1 cellular context compared by ENCODE assay signal in the genomic region with DNA sequence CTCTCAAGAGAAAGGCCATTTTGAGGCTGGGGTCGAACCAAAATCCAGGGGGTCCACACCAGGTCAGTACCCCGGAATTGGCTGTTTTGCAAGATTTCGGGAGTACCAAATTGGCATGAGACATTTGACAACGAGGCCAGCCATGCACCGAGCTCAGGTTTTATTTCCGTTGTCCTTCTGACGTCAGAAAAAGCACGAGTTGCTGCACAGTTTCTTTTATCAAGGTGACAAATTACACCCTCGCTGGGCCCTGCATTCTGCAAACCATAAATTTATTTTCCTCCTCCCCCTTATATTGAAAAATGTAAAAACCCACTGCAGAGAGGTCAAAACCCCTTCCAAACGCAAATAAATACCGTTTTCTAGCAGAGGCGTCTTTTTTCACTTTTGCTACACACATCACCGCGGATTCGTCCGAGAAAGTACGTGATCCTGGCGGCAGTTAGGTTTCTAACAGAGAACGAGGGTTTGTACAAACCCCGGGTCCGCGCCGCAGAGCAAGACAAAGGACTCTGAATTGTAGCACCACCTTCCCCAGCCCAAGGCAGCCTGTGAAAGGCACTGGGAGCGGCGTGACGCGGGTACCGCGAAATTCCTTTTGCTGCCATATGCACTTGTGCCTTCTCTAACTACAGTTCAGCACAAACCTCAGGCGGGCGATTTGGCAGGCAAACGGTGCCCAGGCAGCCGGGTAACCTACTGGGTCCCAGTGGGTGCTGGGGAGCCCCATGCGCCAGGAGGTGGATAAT.
TF ChIP-seq lines count a peak whose summit lies in the region.

No MANE protein-coding gene starts in this region.

TF ChIP-seq in HepG2, 621 proteins besides CTCF, POLR2A, EP300 and RAD21 (continued from another document):
- TF ChIP-seq, protein P1, sequence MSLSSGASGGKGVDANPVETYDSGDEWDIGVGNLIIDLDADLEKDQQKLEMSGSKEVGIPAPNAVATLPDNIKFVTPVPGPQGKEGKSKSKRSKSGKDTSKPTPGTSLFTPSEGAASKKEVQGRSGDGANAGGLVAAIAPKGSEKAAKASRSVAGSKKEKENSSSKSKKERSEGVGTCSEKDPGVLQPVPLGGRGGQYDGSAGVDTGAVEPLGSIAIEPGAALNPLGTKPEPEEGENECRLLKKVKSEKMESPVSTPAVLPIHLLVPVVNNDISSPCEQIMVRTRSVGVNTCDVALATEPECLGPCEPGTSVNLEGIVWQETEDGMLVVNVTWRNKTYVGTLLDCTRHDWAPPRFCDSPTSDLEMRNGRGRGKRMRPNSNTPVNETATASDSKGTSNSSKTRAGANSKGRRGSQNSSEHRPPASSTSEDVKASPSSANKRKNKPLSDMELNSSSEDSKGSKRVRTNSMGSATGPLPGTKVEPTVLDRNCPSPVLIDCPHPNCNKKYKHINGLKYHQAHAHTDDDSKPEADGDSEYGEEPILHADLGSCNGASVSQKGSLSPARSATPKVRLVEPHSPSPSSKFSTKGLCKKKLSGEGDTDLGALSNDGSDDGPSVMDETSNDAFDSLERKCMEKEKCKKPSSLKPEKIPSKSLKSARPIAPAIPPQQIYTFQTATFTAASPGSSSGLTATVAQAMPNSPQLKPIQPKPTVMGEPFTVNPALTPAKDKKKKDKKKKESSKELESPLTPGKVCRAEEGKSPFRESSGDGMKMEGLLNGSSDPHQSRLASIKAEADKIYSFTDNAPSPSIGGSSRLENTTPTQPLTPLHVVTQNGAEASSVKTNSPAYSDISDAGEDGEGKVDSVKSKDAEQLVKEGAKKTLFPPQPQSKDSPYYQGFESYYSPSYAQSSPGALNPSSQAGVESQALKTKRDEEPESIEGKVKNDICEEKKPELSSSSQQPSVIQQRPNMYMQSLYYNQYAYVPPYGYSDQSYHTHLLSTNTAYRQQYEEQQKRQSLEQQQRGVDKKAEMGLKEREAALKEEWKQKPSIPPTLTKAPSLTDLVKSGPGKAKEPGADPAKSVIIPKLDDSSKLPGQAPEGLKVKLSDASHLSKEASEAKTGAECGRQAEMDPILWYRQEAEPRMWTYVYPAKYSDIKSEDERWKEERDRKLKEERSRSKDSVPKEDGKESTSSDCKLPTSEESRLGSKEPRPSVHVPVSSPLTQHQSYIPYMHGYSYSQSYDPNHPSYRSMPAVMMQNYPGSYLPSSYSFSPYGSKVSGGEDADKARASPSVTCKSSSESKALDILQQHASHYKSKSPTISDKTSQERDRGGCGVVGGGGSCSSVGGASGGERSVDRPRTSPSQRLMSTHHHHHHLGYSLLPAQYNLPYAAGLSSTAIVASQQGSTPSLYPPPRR (CRISPR knock-in tag; IDR thresholded peaks at IDR 0.05; ENCODE audit: borderline replicate concordance): no peak
- TF ChIP-seq KLF13 (CRISPR knock-in tag; IDR thresholded peaks at IDR 0.05): no peak
- 0 out of 2 replicates have a peak, but pooled peaks have one; percentile 38 for TF ChIP-seq ZNF468 (CRISPR knock-in tag; IDR thresholded peaks at IDR 0.05)
- TF ChIP-seq, protein P2, sequence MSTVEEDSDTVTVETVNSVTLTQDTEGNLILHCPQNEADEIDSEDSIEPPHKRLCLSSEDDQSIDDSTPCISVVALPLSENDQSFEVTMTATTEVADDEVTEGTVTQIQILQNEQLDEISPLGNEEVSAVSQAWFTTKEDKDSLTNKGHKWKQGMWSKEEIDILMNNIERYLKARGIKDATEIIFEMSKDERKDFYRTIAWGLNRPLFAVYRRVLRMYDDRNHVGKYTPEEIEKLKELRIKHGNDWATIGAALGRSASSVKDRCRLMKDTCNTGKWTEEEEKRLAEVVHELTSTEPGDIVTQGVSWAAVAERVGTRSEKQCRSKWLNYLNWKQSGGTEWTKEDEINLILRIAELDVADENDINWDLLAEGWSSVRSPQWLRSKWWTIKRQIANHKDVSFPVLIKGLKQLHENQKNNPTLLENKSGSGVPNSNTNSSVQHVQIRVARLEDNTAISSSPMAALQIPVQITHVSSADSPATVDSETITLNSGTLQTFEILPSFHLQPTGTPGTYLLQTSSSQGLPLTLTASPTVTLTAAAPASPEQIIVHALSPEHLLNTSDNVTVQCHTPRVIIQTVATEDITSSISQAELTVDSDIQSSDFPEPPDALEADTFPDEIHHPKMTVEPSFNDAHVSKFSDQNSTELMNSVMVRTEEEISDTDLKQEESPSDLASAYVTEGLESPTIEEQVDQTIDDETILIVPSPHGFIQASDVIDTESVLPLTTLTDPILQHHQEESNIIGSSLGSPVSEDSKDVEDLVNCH (CRISPR knock-in tag; IDR thresholded peaks at IDR 0.05): no peak
- no peak for TF ChIP-seq ZNF263 (CRISPR knock-in tag; IDR thresholded peaks at IDR 0.05)
- TF ChIP-seq ZNF777 (CRISPR knock-in tag; IDR thresholded peaks at IDR 0.05): no peak
- TF ChIP-seq, protein P3, sequence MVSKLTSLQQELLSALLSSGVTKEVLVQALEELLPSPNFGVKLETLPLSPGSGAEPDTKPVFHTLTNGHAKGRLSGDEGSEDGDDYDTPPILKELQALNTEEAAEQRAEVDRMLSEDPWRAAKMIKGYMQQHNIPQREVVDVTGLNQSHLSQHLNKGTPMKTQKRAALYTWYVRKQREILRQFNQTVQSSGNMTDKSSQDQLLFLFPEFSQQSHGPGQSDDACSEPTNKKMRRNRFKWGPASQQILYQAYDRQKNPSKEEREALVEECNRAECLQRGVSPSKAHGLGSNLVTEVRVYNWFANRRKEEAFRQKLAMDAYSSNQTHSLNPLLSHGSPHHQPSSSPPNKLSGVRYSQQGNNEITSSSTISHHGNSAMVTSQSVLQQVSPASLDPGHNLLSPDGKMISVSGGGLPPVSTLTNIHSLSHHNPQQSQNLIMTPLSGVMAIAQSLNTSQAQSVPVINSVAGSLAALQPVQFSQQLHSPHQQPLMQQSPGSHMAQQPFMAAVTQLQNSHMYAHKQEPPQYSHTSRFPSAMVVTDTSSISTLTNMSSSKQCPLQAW (CRISPR knock-in tag; IDR thresholded peaks at IDR 0.05): no peak
- TF ChIP-seq, protein P4, sequence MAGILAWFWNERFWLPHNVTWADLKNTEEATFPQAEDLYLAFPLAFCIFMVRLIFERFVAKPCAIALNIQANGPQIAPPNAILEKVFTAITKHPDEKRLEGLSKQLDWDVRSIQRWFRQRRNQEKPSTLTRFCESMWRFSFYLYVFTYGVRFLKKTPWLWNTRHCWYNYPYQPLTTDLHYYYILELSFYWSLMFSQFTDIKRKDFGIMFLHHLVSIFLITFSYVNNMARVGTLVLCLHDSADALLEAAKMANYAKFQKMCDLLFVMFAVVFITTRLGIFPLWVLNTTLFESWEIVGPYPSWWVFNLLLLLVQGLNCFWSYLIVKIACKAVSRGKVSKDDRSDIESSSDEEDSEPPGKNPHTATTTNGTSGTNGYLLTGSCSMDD (CRISPR knock-in tag; IDR thresholded peaks at IDR 0.05): no peak
- TF ChIP-seq HDAC2 (CRISPR knock-in tag; IDR thresholded peaks at IDR 0.05): 0 out of 2 replicates have a peak, but pooled peaks have one; percentile 12
- TF ChIP-seq ZNF563 (CRISPR knock-in tag; IDR thresholded peaks at IDR 0.05): peak; percentile 29; the same call in 1 of the 2 replicates
- no peak for TF ChIP-seq FOXJ3 (CRISPR knock-in tag; IDR thresholded peaks at IDR 0.05; ENCODE audit: borderline replicate concordance)
- no peak for TF ChIP-seq ZNF7 (CRISPR knock-in tag; IDR thresholded peaks at IDR 0.05)
- TF ChIP-seq TAF1 (CRISPR knock-in tag; IDR thresholded peaks at IDR 0.05): peak; percentile 29
- TF ChIP-seq, protein P5, sequence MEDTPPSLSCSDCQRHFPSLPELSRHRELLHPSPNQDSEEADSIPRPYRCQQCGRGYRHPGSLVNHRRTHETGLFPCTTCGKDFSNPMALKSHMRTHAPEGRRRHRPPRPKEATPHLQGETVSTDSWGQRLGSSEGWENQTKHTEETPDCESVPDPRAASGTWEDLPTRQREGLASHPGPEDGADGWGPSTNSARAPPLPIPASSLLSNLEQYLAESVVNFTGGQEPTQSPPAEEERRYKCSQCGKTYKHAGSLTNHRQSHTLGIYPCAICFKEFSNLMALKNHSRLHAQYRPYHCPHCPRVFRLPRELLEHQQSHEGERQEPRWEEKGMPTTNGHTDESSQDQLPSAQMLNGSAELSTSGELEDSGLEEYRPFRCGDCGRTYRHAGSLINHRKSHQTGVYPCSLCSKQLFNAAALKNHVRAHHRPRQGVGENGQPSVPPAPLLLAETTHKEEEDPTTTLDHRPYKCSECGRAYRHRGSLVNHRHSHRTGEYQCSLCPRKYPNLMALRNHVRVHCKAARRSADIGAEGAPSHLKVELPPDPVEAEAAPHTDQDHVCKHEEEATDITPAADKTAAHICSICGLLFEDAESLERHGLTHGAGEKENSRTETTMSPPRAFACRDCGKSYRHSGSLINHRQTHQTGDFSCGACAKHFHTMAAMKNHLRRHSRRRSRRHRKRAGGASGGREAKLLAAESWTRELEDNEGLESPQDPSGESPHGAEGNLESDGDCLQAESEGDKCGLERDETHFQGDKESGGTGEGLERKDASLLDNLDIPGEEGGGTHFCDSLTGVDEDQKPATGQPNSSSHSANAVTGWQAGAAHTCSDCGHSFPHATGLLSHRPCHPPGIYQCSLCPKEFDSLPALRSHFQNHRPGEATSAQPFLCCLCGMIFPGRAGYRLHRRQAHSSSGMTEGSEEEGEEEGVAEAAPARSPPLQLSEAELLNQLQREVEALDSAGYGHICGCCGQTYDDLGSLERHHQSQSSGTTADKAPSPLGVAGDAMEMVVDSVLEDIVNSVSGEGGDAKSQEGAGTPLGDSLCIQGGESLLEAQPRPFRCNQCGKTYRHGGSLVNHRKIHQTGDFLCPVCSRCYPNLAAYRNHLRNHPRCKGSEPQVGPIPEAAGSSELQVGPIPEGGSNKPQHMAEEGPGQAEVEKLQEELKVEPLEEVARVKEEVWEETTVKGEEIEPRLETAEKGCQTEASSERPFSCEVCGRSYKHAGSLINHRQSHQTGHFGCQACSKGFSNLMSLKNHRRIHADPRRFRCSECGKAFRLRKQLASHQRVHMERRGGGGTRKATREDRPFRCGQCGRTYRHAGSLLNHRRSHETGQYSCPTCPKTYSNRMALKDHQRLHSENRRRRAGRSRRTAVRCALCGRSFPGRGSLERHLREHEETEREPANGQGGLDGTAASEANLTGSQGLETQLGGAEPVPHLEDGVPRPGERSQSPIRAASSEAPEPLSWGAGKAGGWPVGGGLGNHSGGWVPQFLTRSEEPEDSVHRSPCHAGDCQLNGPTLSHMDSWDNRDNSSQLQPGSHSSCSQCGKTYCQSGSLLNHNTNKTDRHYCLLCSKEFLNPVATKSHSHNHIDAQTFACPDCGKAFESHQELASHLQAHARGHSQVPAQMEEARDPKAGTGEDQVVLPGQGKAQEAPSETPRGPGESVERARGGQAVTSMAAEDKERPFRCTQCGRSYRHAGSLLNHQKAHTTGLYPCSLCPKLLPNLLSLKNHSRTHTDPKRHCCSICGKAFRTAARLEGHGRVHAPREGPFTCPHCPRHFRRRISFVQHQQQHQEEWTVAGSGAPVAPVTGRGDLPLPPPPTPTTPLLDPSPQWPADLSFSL (CRISPR knock-in tag; IDR thresholded peaks at IDR 0.05): no peak
- no peak for TF ChIP-seq SNAI1 (CRISPR knock-in tag; IDR thresholded peaks at IDR 0.05; ENCODE audit: borderline replicate concordance)
- TF ChIP-seq ZNF766 (CRISPR knock-in tag; IDR thresholded peaks at IDR 0.05; ENCODE audit: borderline replicate concordance): no peak
- TF ChIP-seq, protein P6, sequence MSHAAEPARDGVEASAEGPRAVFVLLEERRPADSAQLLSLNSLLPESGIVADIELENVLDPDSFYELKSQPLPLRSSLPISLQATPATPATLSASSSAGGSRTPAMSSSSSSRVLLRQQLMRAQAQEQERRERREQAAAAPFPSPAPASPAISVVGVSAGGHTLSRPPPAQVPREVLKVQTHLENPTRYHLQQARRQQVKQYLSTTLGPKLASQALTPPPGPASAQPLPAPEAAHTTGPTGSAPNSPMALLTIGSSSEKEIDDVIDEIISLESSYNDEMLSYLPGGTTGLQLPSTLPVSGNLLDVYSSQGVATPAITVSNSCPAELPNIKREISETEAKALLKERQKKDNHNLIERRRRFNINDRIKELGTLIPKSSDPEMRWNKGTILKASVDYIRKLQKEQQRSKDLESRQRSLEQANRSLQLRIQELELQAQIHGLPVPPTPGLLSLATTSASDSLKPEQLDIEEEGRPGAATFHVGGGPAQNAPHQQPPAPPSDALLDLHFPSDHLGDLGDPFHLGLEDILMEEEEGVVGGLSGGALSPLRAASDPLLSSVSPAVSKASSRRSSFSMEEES (CRISPR knock-in tag; IDR thresholded peaks at IDR 0.05): 0 out of 2 replicates have a peak, but pooled peaks have one; percentile 29
- no peak for TF ChIP-seq ZNF607 (CRISPR knock-in tag; IDR thresholded peaks at IDR 0.05; ENCODE audit: borderline replicate concordance)
